ENCODE assay signal across 19 cellular contexts in the genomic region with DNA sequence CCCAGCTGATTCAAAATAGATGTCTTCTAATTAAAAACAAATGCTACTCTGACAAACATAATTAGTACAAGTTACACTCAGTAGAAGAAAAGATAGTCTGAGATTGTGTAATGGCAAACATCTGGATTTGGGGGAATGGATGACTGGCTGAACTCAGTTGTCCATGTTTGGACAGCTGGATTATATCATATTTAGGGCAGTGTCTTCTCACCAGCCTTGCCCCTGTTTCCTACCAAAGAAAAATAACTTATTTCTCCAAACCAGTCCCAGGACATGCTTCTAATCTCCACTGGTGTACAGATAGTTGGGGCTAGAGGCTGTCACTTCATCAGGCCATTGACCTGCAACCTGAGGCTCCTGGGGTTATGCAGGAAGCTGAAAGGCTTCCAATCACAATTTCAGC.
DNase-seq lines count a peak whose midpoint lies in the region; ATAC-seq and TF ChIP-seq lines count a peak whose summit lies in the region.
"Had no signal": no experiment of that assay in that cellular context is flagged by ENCODE, and none has a peak within 500 bp of the region (broad histone marks: within the 10 kb centered on the region; RNA-seq: fewer than 3 reads in every experiment).

No MANE protein-coding gene starts in this region.

- H3K4me1 ChIP-seq in right cardiac atrium (ENCODE audit: control insufficient read depth, insufficient read depth, low read length) (no peaks in the 10 kb centered on the region), SK-N-SH (ENCODE audit: control insufficient read depth in 1 of 2, insufficient read depth in 2 of 2, low read depth in 1 of 2, low read length in 1 of 2) (peaks cover 0 to 20% of the 10 kb centered on the region in 2 experiments; a peak in 2 of 4 replicates)
- H3K4me1 ChIP-seq: Peyer's patch had no signal

- no peaks in the 10 kb centered on the region for H4K20me1 ChIP-seq in SK-N-SH (ENCODE audit: insufficient read depth)

- TF ChIP-seq EP300 in SK-N-SH (IDR thresholded peaks at IDR 0.05; ENCODE audit: borderline replicate concordance in 1 of 2, low read depth in 1 of 2, low read length in 1 of 2), result peak in 1 of 2 experiments; percentile 87; a peak in 1 of 4 replicates

- H3K9me3 ChIP-seq in right cardiac atrium (ENCODE audit: control insufficient read depth, low read length) (no peaks in the 10 kb centered on the region), SK-N-SH (no peaks in the 10 kb centered on the region)
- H3K9me3 ChIP-seq: Peyer's patch had no signal

- intact Hi-C loops in Right ventricle myocardium superior (cut with DNase I) (no loop called here), right cardiac atrium (cut with DNase I) (no loop called here), sciatic nerve (cut with DNase I) (no loop called here)

- TF ChIP-seq CTCF in SK-N-SH (IDR thresholded peaks at IDR 0.05), result no peak

- no peak overlapping the region for H3K9ac ChIP-seq in SK-N-SH
- H3K9ac ChIP-seq: KMS-11 had no signal

- H3K36me3 ChIP-seq in SK-N-SH (replicated peaks in 1 of 2; ENCODE audit: control insufficient read depth in 1 of 2, insufficient read depth in 2 of 2, low read length in 1 of 2), result no peaks in the 10 kb centered on the region
- H3K36me3 ChIP-seq: Peyer's patch had no signal

- CTCF ChIA-PET in SK-N-SH (lab: Yijun Ruan, JAX), result interaction anchor here (0.7 kb wide), 1 partner anchor 85 kb away, joined by 3 read pairs; no protein-coding TSS in a partner anchor

- ATAC-seq in Right ventricle myocardium superior (ENCODE audit: poor library complexity), result peak; percentile 86
- no peak for ATAC-seq in right cardiac atrium
- ATAC-seq in sciatic nerve, result peak; percentile 96
- ATAC-seq: HepG2 had no signal

- POLR2A ChIA-PET in SK-N-SH (lab: Yijun Ruan, JAX), result no interaction called here

- no peak overlapping the region for H3K4me3 ChIP-seq in right cardiac atrium (ENCODE audit: low read length)
- no peak overlapping the region for H3K4me3 ChIP-seq in SK-N-SH (ENCODE audit: low read depth in 2 of 2, low read length in 1 of 2)
- H3K4me3 ChIP-seq: Peyer's patch had no signal

- H2AFZ ChIP-seq in SK-N-SH (ENCODE audit: low read depth), result no peak overlapping the region

- H3K79me2 ChIP-seq in SK-N-SH (ENCODE audit: insufficient read depth), result no peaks in the 10 kb centered on the region

- H3K9me2 ChIP-seq in SK-N-SH, result no peaks in the 10 kb centered on the region

- no peak for TF ChIP-seq RAD21 in SK-N-SH (IDR thresholded peaks at IDR 0.05; ENCODE audit: low read length)

- H3K27me3 ChIP-seq in right cardiac atrium (ENCODE audit: control insufficient read depth, insufficient read depth) (no peaks in the 10 kb centered on the region), SK-N-SH (ENCODE audit: insufficient read depth) (no peaks in the 10 kb centered on the region)
- H3K27me3 ChIP-seq: Peyer's patch had no signal

- no peaks in the 10 kb centered on the region for H3F3A ChIP-seq in SK-N-SH (replicated peaks; ENCODE audit: insufficient read depth)

- no peak overlapping the region for H3K4me2 ChIP-seq in SK-N-SH
- H3K4me2 ChIP-seq: KMS-11 had no signal

- DNase-seq in Right ventricle myocardium superior (no peak), right cardiac atrium (no peak), SK-N-SH (peak; percentile 73), fibroblast of the conjunctiva (ENCODE audit: low read depth) (peak; percentile 18), sciatic nerve (ENCODE audit: low spot score) (no peak), NCI-H345 treated with DMSO at 0.1 percent for 48 hours (lab: John Stamatoyannopoulos, UW; ENCODE audit: unreplicated experiment) (no peak), kidney glomerular epithelial cell (lab: John Stamatoyannopoulos, UW) (no peak), NCI-H524 (lab: John Stamatoyannopoulos, UW) (no peak)
- DNase-seq: 8988T; AML-193; CD4-positive, CD25-positive, alpha-beta regulatory T cell; NCI-H1092; NCI-H1694 treated with DMSO at 0.1 percent for 48 hours; NCI-H446 treated with DMSO at 0.1 percent for 48 hours; NCI-H82; Peyer's patch; SHP77 treated with DMSO at 0.1 percent for 48 hours had no signal

- no peak overlapping the region for H3K27ac ChIP-seq in right cardiac atrium (ENCODE audit: low read length)
- peak overlapping the region in 1 of 2 experiments; percentile 81; a peak in 2 of 4 replicates for H3K27ac ChIP-seq in SK-N-SH (ENCODE audit: low read depth in 2 of 2, low read length in 1 of 2)
- H3K27ac ChIP-seq: KMS-11, Peyer's patch had no signal

TF ChIP-seq in SK-N-SH, 30 proteins besides CTCF, POLR2A, EP300 and RAD21:
- no peak for TF ChIP-seq NRF1 (IDR thresholded peaks at IDR 0.05; ENCODE audit: low read depth, low read length)
- TF ChIP-seq TCF12 (IDR thresholded peaks at IDR 0.05), result peak; percentile 72
- TF ChIP-seq POLR2AphosphoS5 (IDR thresholded peaks at IDR 0.05; ENCODE audit: low read depth, low read length), result peak; percentile 42; the same call in 1 of the 2 replicates
- TF ChIP-seq ELF1 (IDR thresholded peaks at IDR 0.05), result no peak
- TF ChIP-seq RCOR1 (IDR thresholded peaks at IDR 0.05; ENCODE audit: low read length), result peak; percentile 80
- peak; percentile 59 for TF ChIP-seq CHD2 (IDR thresholded peaks at IDR 0.05; ENCODE audit: low read length, partially characterized antibody)
- TF ChIP-seq MEF2A (IDR thresholded peaks at IDR 0.05; ENCODE audit: borderline replicate concordance, low read depth), result no peak
- no peak for TF ChIP-seq TEAD4 (IDR thresholded peaks at IDR 0.05; ENCODE audit: borderline replicate concordance, insufficient read depth)
- peak; percentile 68 for TF ChIP-seq GATA2 (CRISPR knock-in tag; IDR thresholded peaks at IDR 0.05)

Comparison
In these comparisons a context has a peak if more than half of its experiments do, and no peak if none do; other contexts are left out.
1. ATAC-seq: peak in Right ventricle myocardium superior (single experiment) and sciatic nerve (single experiment); none in right cardiac atrium (0 of 2).
2. DNase-seq: peak in SK-N-SH (single experiment) and fibroblast of the conjunctiva (single experiment); none in Right ventricle myocardium superior (single experiment), right cardiac atrium (0 of 3), sciatic nerve (single experiment), NCI-H345 treated with DMSO at 0.1 percent for 48 hours (single experiment), kidney glomerular epithelial cell (single experiment) and NCI-H524 (0 of 2).